ENCODE assay signal across 10 cellular contexts in genomic region chr9:125749951-125750655, GRCh38. TPM values are rescaled to one million over a fixed set of nuclear protein-coding genes. Genes with fewer than 3 reads are reported as not detected.
DNase-seq lines count a peak whose midpoint lies in the region; ATAC-seq and TF ChIP-seq lines count a peak whose summit lies in the region.
"Had no signal": no experiment of that assay in that cellular context is flagged by ENCODE, and none has a peak within 500 bp of the region (broad histone marks: within the 10 kb centered on the region; RNA-seq: fewer than 3 reads in every experiment).

No MANE protein-coding gene starts in this region.

- H3K36me3 Mint-ChIP-seq in T-cell = peaks cover 3% of the 10 kb centered on the region

- H3K4me1 Mint-ChIP-seq in T-cell = peaks cover 24 to 49% (median 31%) of the 10 kb centered on the region in 3 donors

- H2AFZ ChIP-seq in smooth muscle cell (ENCODE audit: low read depth) = no peak overlapping the region

- H3K27me3 Mint-ChIP-seq in T-cell = no peaks in the 10 kb centered on the region
- H3K27me3 Mint-ChIP-seq: IgD-negative memory B cell had no signal

- ATAC-seq in T-cell (replicated peaks in 1 of 4) (no peak), HG03095 (IDR thresholded peaks at IDR 0.05; ENCODE audit: unreplicated experiment) (no peak)

- H3K27ac ChIP-seq in smooth muscle cell (ENCODE audit: low read depth) = no peak overlapping the region

- no peaks in the 10 kb centered on the region for H3K27me3 ChIP-seq in smooth muscle cell (ENCODE audit: low read depth)

- H3K9ac ChIP-seq in smooth muscle cell (ENCODE audit: low read depth) = no peak overlapping the region

- POLR2A ChIA-PET in T-cell (lab: Charles Lee) = no interaction called here

- no peaks in the 10 kb centered on the region for H3K9me3 Mint-ChIP-seq in T-cell
- H3K9me3 Mint-ChIP-seq: IgD-negative memory B cell had no signal

- H3K4me3 ChIP-seq in smooth muscle cell = peak overlapping the region; percentile 88

- CTCF ChIA-PET in T-cell (lab: Charles Lee) = no interaction called here

- peaks cover 8% of the 10 kb centered on the region for H3F3A ChIP-seq in smooth muscle cell (ENCODE audit: low read depth)

- H3K27ac Mint-ChIP-seq in T-cell = peak overlapping the region in 1 of 2 donors; percentile 34

- peak overlapping the region; percentile 92 for H3K4me2 ChIP-seq in smooth muscle cell

- H3K4me3 Mint-ChIP-seq in T-cell = peak overlapping the region in 2 of 3 donors; percentile 28 to 93

- H3K79me2 ChIP-seq in smooth muscle cell (ENCODE audit: low read depth) = peaks cover 52% of the 10 kb centered on the region

- H3K36me3 ChIP-seq in smooth muscle cell (ENCODE audit: low read depth) = no peaks in the 10 kb centered on the region

- no peaks in the 10 kb centered on the region for H3K9me3 ChIP-seq in smooth muscle cell (replicated peaks; ENCODE audit: low read depth)

- DNase-seq in NCI-H510A treated with DMSO at 0.1 percent for 48 hours (lab: John Stamatoyannopoulos, UW) (peak; percentile 69), NCI-H510A (lab: John Stamatoyannopoulos, UW) (no peak), T-cell (no peak), glomerular visceral epithelial cell (ENCODE audit: extremely low spot score) (peak; percentile 2), smooth muscle cell (lab: John Stamatoyannopoulos, UW; ENCODE audit: unreplicated experiment) (no peak), epidermal melanocyte (ENCODE audit: insufficient read length, low spot score) (no peak), anterior cingulate cortex (lab: John Stamatoyannopoulos, UW) (no peak)
- DNase-seq: activated naive CD4-positive, alpha-beta T cell had no signal

- peaks cover 25% of the 10 kb centered on the region for H4K20me1 ChIP-seq in smooth muscle cell (ENCODE audit: low read depth)

- peaks cover 61% of the 10 kb centered on the region for H3K4me1 ChIP-seq in smooth muscle cell (ENCODE audit: low read depth)

- 57% methylated on average over 4 of the region's 4 CpGs for WGBS in smooth muscle cell (ENCODE audit: low lambda C conversion rate)

- TF ChIP-seq CTCF in smooth muscle cell (IDR thresholded peaks at IDR 0.05; ENCODE audit: borderline replicate concordance, insufficient read depth, poor library complexity, severe bottlenecking) = no peak

RNA-seq across cellular contexts. Expression of gene PBX3, which starts 2.9 kb away (rescaled TPM):
- 10 to 100 TPM; 12.3 to 30.6 (median 19.0) TPM for total RNA-seq in T-cell
- 28.7 and 34.6 TPM in 2 replicates for total RNA-seq in smooth muscle cell
- 15.3 and 16.4 TPM in 2 replicates for polyA plus RNA-seq in smooth muscle cell

RNA-seq across cellular contexts. Expression of gene MAPKAP1, which starts 43.1 kb away (rescaled TPM):
- 10 to 100 TPM; 50.2 to 60.3 (median 55.6) TPM for total RNA-seq in T-cell
- 50.1 and 52.3 TPM in 2 replicates for total RNA-seq in smooth muscle cell
- polyA plus RNA-seq in smooth muscle cell = 71.9 and 74.5 TPM in 2 replicates

Comparison
In these comparisons a context has a peak if more than half of its experiments do, and no peak if none do; other contexts are left out.
1. DNase-seq: peak in NCI-H510A treated with DMSO at 0.1 percent for 48 hours (single experiment) and glomerular visceral epithelial cell (single experiment); none in NCI-H510A (single experiment), T-cell (0 of 34), smooth muscle cell (single experiment), epidermal melanocyte (single experiment) and anterior cingulate cortex (0 of 58).